In genomic region chr6:39309942-39310531, GRCh38 we compare ENCODE assay signal across 8 cellular contexts. TPM values are rescaled to one million over a fixed set of nuclear protein-coding genes. Genes with fewer than 3 reads are reported as not detected.
A peak's percentile ranks its signal among the peaks of the same experiment; 100 is the strongest.
DNase-seq lines count a peak whose midpoint lies in the region; ATAC-seq and TF ChIP-seq lines count a peak whose summit lies in the region.

No MANE protein-coding gene starts in this region.

- no peak overlapping the region for H3K27ac Mint-ChIP-seq in activated B cell treated with CpG ODN at 0.5 μM for 24 hours

- peaks cover 22% of the 10 kb centered on the region for H3K4me1 Mint-ChIP-seq in activated B cell treated with CpG ODN at 0.5 μM for 24 hours

- peak; percentile 64 for ATAC-seq in activated B cell treated with CpG ODN at 0.5 μM for 24 hours (ENCODE audit: low read depth)
- no peak for ATAC-seq in HG03097 (IDR thresholded peaks at IDR 0.05; ENCODE audit: low FRiP score, unreplicated experiment)

- POLR2A ChIA-PET in activated B cell treated with CpG ODN at 0.5 μM for 24 hours (lab: Charles Lee): no interaction called here

- TF ChIP-seq CTCF in GM12873 (IDR thresholded peaks at IDR 0.05; ENCODE audit: insufficient read depth, low read depth, low read length, missing control alignments) (peak; percentile 94), activated B cell treated with CpG ODN at 0.5 μM for 24 hours (IDR thresholded peaks at IDR 0.05) (no peak)

- no peak overlapping the region for H3K4me3 Mint-ChIP-seq in activated B cell treated with CpG ODN at 0.5 μM for 24 hours

- H3K9me3 Mint-ChIP-seq in activated B cell treated with CpG ODN at 0.5 μM for 24 hours: no peaks in the 10 kb centered on the region

- H3K27me3 Mint-ChIP-seq in activated B cell treated with CpG ODN at 0.5 μM for 24 hours: peaks cover 36% of the 10 kb centered on the region

- no peaks in the 10 kb centered on the region for H3K36me3 Mint-ChIP-seq in activated B cell treated with CpG ODN at 0.5 μM for 24 hours (ENCODE audit: low read depth)

- peak; percentile 55 for DNase-seq in ACHN
- DNase-seq in NCI-H187 (lab: John Stamatoyannopoulos, UW): peak; percentile 47 to 48
- DNase-seq in activated B cell treated with CpG ODN at 0.5 μM for 24 hours: peak; percentile 35
- DNase-seq in central memory CD4-positive, alpha-beta T cell: peak; percentile 12
- peak; percentile 56 for DNase-seq in kidney glomerular epithelial cell (lab: John Stamatoyannopoulos, UW)
- DNase-seq in stimulated activated CD4-positive, alpha-beta T cell treated with anti-CD3 and anti-CD28 coated beads, Interleukin-2, amount 100 ng/mL, for 24 hours: peak; percentile 71 to 75

- CTCF ChIA-PET in activated B cell treated with CpG ODN at 0.5 μM for 24 hours (lab: Charles Lee): interaction anchor here (1.0 to 3.7 kb wide), 6 partner anchors 11 to 437 kb away, joined by 3 to 33 read pairs (median 5); no protein-coding TSS in a partner anchor

- in situ Hi-C loops in ACHN (cut with HindIII; ENCODE audit: low pct_ligation_motif_present, low pct_unique_long_range_greater_than_20kb, low sequenced_read_pairs): no loop called here

- intact Hi-C loops in activated B cell treated with CpG ODN at 0.5 μM for 24 hours (cut with micrococcal nuclease): loop anchor here (1.0 kb wide), 1 partner anchor 144 kb away; no protein-coding TSS in a partner anchor

RNA-seq across cellular contexts. Expression of gene KCNK17, which starts 4.2 kb away (rescaled TPM):
- not detected in 2 replicates for total RNA-seq in activated B cell treated with CpG ODN at 0.5 μM for 24 hours

RNA-seq across cellular contexts. Expression of gene KCNK16, which starts 12.5 kb away (rescaled TPM):
- not detected in 2 replicates for total RNA-seq in activated B cell treated with CpG ODN at 0.5 μM for 24 hours

Comparison
In these comparisons a context has a peak if more than half of its experiments do, and no peak if none do; other contexts are left out.
1. DNase-seq: peak in every context shown above with its lines; median percentile 73 in stimulated activated CD4-positive, alpha-beta T cell treated with anti-CD3 and anti-CD28 coated beads, Interleukin-2, amount 100 ng/mL, for 24 hours; 56 in kidney glomerular epithelial cell; 55 in ACHN; 48 in NCI-H187; 35 in activated B cell treated with CpG ODN at 0.5 μM for 24 hours; 12 in central memory CD4-positive, alpha-beta T cell.